8 cellular contexts compared by ENCODE assay signal in the genomic region with DNA sequence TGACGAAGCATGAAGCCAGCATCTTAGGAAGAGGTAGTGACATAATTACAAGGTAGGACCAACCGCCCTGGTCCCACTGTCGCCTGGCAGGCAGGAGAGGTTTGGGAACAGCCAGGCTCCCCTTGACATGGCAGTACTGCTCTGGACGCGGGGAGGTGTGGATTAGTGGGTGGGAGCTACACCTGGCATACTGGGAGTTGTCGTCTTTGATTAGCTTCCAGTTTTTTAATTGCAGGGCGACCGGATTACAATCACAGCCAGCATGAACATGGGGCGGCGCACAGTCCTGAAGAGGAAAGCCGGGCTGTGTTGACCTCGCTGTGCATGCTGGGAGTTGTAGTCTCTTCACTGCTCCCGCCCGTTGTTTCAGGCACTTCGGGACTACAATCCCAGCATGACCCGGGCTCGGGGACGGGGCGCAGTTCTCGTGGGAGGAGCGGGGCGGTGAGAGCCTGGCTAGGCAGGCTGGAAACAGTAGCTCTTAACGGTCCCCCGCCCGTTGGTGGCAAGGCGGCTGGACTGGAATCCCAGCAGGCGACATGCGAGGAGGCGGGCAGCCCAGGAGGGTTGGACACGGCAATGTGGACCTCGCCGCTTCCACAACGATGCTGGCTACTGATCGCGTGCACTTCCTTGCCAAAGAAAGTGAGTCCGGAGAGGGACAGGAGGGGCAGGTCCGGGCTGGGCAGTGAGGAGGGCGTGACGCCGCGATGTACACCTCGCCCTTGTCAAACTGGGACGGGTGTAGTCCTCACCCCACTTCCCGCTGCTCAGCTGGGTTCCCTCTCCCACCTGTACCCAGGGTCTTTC.
DNase-seq lines count a peak whose midpoint lies in the region; ATAC-seq and TF ChIP-seq lines count a peak whose summit lies in the region.

No MANE protein-coding gene starts in this region.

- peak overlapping the region; percentile 94 for H3K9ac ChIP-seq in DND-41 (ENCODE audit: low read depth, low read length)

- H2AFZ ChIP-seq in DND-41 (ENCODE audit: low read depth, low read length), result peak overlapping the region; percentile 83

- peaks cover 25% of the 10 kb centered on the region for H3K36me3 ChIP-seq in DND-41 (ENCODE audit: insufficient read depth, low read length)

- no peaks in the 10 kb centered on the region for H3K27me3 ChIP-seq in DND-41 (ENCODE audit: insufficient read depth, low read length, poor library complexity)

- peak overlapping the region; percentile 65 to 96; a peak in 3 of 4 replicates for H3K4me3 ChIP-seq in DND-41 (ENCODE audit: low read depth in 1 of 2, low read length in 2 of 2)
- peak overlapping the region; percentile 2 for H3K4me3 ChIP-seq in iPS-11a (ENCODE audit: low read depth, low read length)

- H3K4me2 ChIP-seq in DND-41 (ENCODE audit: insufficient read depth, low read length), result peak overlapping the region; percentile 75

- peak; percentile 21 for TF ChIP-seq CTCF in DND-41 (IDR thresholded peaks at IDR 0.05; ENCODE audit: borderline replicate concordance, extremely low read depth, low read length, poor library complexity, severe bottlenecking)

- H3K9me3 ChIP-seq in DND-41 (ENCODE audit: insufficient read depth, low read length, severe bottlenecking), result peaks cover 21% of the 10 kb centered on the region

- peak overlapping the region; percentile 98 for H3K27ac ChIP-seq in DND-41 (ENCODE audit: low read length)

- no peaks in the 10 kb centered on the region for H4K20me1 ChIP-seq in DND-41 (ENCODE audit: insufficient read depth, low read length)

- DNase-seq in DND-41 (peak; percentile 97), SHP77 (lab: John Stamatoyannopoulos, UW) (peak; percentile 99)
- peak; percentile 72 to 86 (median 77) for DNase-seq in activated naive CD4-positive, alpha-beta T cell (lab: John Stamatoyannopoulos, UW)
- peak; percentile 86 to 89 for DNase-seq in stimulated activated CD4-positive, alpha-beta T cell treated with anti-CD3 and anti-CD28 coated beads, Interleukin-2, amount 100 ng/mL, for 24 hours

- ATAC-seq in DND-41 (ENCODE audit: insufficient read depth, low read depth) (peak; percentile 96), GM19395 (IDR thresholded peaks at IDR 0.05; ENCODE audit: unreplicated experiment) (no peak), HG02610 (IDR thresholded peaks at IDR 0.05; ENCODE audit: unreplicated experiment) (no peak), HG03469 (IDR thresholded peaks at IDR 0.05; ENCODE audit: unreplicated experiment) (no peak)

- peaks cover 28% of the 10 kb centered on the region for H3K4me1 ChIP-seq in DND-41 (ENCODE audit: insufficient read depth, low read length)

- H3K79me2 ChIP-seq in DND-41 (ENCODE audit: insufficient read depth, low read length), result peaks cover 37% of the 10 kb centered on the region
